In the genomic region with DNA sequence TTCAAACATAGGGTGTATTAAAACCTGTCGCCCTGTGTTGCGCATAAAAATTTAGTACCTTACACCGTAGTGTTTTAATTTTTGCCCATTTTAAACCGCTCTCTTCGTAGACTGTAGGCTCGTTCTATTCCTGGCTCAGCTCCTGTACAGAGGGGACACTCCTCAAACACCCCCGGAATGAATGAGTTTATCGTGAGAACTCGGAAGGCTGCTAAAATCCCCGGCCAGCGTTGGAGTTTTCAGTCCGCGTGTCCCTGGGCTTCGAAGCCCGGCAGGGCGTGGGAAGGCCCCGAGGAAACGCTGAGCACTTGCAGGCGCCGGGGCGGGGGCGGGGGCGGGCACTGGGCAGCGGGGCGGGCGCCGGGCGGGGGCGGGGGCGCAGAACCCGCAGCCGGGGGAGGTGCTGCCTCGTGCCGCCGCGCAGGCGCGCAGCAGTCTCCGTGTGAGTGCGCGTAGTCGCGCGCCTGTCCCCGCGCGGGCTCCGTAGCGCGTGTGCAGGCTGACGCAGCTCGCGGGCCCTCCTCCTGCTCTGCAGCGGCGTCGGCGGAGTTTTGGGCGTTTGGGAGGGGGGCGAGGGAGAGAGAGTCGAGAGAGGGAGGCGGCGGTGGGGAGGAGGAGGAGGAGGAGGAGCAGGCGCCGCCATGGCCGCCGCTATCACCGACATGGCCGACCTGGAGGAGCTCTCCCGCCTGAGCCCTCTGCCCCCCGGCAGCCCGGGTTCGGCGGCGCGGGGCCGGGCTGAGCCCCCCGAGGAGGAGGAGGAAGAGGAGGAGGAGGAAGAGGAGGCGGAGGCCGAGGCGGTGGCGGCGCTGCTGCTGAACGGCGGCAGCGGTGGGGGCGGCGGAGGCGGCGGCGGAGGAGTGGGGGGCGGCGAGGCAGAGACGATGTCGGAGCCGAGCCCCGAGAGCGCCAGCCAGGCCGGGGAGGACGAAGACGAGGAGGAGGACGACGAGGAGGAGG, we compare ENCODE assay signal across 1 cellular context.
A peak's percentile ranks its signal among the peaks of the same experiment; 100 is the strongest.
TF ChIP-seq lines count a peak whose summit lies in the region.

A gene with protein sequence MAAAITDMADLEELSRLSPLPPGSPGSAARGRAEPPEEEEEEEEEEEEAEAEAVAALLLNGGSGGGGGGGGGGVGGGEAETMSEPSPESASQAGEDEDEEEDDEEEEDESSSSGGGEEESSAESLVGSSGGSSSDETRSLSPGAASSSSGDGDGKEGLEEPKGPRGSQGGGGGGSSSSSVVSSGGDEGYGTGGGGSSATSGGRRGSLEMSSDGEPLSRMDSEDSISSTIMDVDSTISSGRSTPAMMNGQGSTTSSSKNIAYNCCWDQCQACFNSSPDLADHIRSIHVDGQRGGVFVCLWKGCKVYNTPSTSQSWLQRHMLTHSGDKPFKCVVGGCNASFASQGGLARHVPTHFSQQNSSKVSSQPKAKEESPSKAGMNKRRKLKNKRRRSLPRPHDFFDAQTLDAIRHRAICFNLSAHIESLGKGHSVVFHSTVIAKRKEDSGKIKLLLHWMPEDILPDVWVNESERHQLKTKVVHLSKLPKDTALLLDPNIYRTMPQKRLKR (plus strand): TSS at position 434 of the 960 bp plus-strand sequence. CDS start 208 bp downstream, at position 642.

TF ChIP-seq in HepG2, 621 proteins besides CTCF, POLR2A, EP300 and RAD21 (continued from another document and continues in another):
- TF ChIP-seq, protein P1, sequence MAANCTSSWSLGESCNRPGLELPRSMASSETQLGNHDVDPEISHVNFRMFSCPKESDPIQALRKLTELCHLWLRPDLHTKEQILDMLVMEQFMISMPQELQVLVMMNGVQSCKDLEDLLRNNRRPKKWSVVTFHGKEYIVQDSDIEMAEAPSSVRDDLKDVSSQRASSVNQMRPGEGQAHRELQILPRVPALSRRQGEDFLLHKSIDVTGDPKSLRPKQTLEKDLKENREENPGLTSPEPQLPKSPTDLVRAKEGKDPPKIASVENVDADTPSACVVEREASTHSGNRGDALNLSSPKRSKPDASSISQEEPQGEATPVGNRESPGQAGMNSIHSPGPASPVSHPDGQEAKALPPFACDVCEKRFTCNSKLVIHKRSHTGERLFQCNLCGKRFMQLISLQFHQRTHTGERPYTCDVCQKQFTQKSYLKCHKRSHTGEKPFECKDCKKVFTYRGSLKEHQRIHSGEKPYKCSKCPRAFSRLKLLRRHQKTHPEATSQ (CRISPR knock-in tag; IDR thresholded peaks at IDR 0.05; ENCODE audit: borderline replicate concordance), result peak; percentile 66; the same call in 1 of the 2 replicates
- TF ChIP-seq KLF6 (CRISPR knock-in tag; IDR thresholded peaks at IDR 0.05) (peak; percentile 92), LCORL (IDR thresholded peaks at IDR 0.05) (no peak), LCORL (CRISPR knock-in tag; IDR thresholded peaks at IDR 0.05) (peak; percentile 80; the same call in 1 of the 2 replicates), ZNF235 (CRISPR knock-in tag; IDR thresholded peaks at IDR 0.05; ENCODE audit: borderline replicate concordance) (0 out of 2 replicates have a peak, but pooled peaks have one; percentile 35), TSC22D2 (CRISPR knock-in tag; IDR thresholded peaks at IDR 0.05; ENCODE audit: borderline replicate concordance) (peak; percentile 24; the same call in 1 of the 2 replicates), YEATS2 (CRISPR knock-in tag; IDR thresholded peaks at IDR 0.05; ENCODE audit: borderline replicate concordance) (peak; percentile 63; the same call in 1 of the 2 replicates), MTA1 (CRISPR knock-in tag; IDR thresholded peaks at IDR 0.05; ENCODE audit: borderline replicate concordance) (peak; percentile 71; the same call in 1 of the 2 replicates), ERF (CRISPR knock-in tag; IDR thresholded peaks at IDR 0.05) (peak; percentile 57), ZNF567 (CRISPR knock-in tag; IDR thresholded peaks at IDR 0.05; ENCODE audit: borderline replicate concordance) (no peak), ZNF724P (CRISPR knock-in tag; IDR thresholded peaks at IDR 0.05; ENCODE audit: borderline replicate concordance) (peak; percentile 23; the same call in 1 of the 2 replicates), ZNF766 (CRISPR knock-in tag; IDR thresholded peaks at IDR 0.05; ENCODE audit: borderline replicate concordance) (0 out of 2 replicates have a peak, but pooled peaks have one; percentile 28), ZBTB38 (CRISPR knock-in tag; IDR thresholded peaks at IDR 0.05) (no peak; the same call in 1 of the 2 replicates), HDAC2 (CRISPR knock-in tag; IDR thresholded peaks at IDR 0.05) (peak; percentile 66), KDM2A (CRISPR knock-in tag; IDR thresholded peaks at IDR 0.05; ENCODE audit: borderline replicate concordance, low read depth) (peak; percentile 82), ZNF644 (CRISPR knock-in tag; IDR thresholded peaks at IDR 0.05; ENCODE audit: low read depth) (no peak), HOXA9 (CRISPR knock-in tag; IDR thresholded peaks at IDR 0.05; ENCODE audit: borderline replicate concordance) (peak; percentile 72; the same call in 1 of the 2 replicates), FOXO1 (CRISPR knock-in tag; IDR thresholded peaks at IDR 0.05) (peak; percentile 29; the same call in 1 of the 2 replicates), ONECUT2 (CRISPR knock-in tag; IDR thresholded peaks at IDR 0.05) (no peak), SP4 (CRISPR knock-in tag; IDR thresholded peaks at IDR 0.05) (peak; percentile 79; the same call in 1 of the 2 replicates), YY1 (IDR thresholded peaks at IDR 0.05; ENCODE audit: insufficient read depth, insufficient replicate concordance, low read depth, low read length) (peak; percentile 93), RXRB (CRISPR knock-in tag; IDR thresholded peaks at IDR 0.05; ENCODE audit: borderline replicate concordance) (0 out of 2 replicates have a peak, but pooled peaks have one; percentile 8), KAT7 (CRISPR knock-in tag; IDR thresholded peaks at IDR 0.05; ENCODE audit: borderline replicate concordance) (peak; percentile 51; the same call in 1 of the 2 replicates), SMAD3 (CRISPR knock-in tag; IDR thresholded peaks at IDR 0.05) (0 out of 2 replicates have a peak, but pooled peaks have one; percentile 23), REPIN1 (CRISPR knock-in tag; IDR thresholded peaks at IDR 0.05; ENCODE audit: borderline replicate concordance, low read depth) (peak; percentile 84; the same call in 1 of the 2 replicates), FIP1L1 (IDR thresholded peaks at IDR 0.05; ENCODE audit: borderline replicate concordance, insufficient read depth, low read depth, low read length) (no peak), ZFP36L2 (CRISPR knock-in tag; IDR thresholded peaks at IDR 0.05) (no peak), HDAC6 (IDR thresholded peaks at IDR 0.05; ENCODE audit: low read depth, low read length) (no peak), DR1 (CRISPR knock-in tag; IDR thresholded peaks at IDR 0.05) (peak; percentile 34; the same call in 1 of the 2 replicates), ZNF30 (CRISPR knock-in tag; IDR thresholded peaks at IDR 0.05) (no peak), SUZ12 (IDR thresholded peaks at IDR 0.05; ENCODE audit: low read depth, low read length) (no peak), ZNF577 (CRISPR knock-in tag; IDR thresholded peaks at IDR 0.05; ENCODE audit: borderline replicate concordance, low read depth) (no peak), ZNF552 (CRISPR knock-in tag; IDR thresholded peaks at IDR 0.05; ENCODE audit: borderline replicate concordance) (no peak)
- TF ChIP-seq, protein P2, sequence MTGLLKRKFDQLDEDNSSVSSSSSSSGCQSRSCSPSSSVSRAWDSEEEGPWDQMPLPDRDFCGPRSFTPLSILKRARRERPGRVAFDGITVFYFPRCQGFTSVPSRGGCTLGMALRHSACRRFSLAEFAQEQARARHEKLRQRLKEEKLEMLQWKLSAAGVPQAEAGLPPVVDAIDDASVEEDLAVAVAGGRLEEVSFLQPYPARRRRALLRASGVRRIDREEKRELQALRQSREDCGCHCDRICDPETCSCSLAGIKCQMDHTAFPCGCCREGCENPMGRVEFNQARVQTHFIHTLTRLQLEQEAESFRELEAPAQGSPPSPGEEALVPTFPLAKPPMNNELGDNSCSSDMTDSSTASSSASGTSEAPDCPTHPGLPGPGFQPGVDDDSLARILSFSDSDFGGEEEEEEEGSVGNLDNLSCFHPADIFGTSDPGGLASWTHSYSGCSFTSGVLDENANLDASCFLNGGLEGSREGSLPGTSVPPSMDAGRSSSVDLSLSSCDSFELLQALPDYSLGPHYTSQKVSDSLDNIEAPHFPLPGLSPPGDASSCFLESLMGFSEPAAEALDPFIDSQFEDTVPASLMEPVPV (CRISPR knock-in tag; IDR thresholded peaks at IDR 0.05), result peak; percentile 70
- TF ChIP-seq, protein P3, sequence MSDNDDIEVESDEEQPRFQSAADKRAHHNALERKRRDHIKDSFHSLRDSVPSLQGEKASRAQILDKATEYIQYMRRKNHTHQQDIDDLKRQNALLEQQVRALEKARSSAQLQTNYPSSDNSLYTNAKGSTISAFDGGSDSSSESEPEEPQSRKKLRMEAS (IDR thresholded peaks at IDR 0.05), result peak; percentile 98
- TF ChIP-seq, protein P4, sequence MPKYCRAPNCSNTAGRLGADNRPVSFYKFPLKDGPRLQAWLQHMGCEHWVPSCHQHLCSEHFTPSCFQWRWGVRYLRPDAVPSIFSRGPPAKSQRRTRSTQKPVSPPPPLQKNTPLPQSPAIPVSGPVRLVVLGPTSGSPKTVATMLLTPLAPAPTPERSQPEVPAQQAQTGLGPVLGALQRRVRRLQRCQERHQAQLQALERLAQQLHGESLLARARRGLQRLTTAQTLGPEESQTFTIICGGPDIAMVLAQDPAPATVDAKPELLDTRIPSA (CRISPR knock-in tag; IDR thresholded peaks at IDR 0.05; ENCODE audit: borderline replicate concordance), result 0 out of 2 replicates have a peak, but pooled peaks have one; percentile 54
- TF ChIP-seq, protein P5, sequence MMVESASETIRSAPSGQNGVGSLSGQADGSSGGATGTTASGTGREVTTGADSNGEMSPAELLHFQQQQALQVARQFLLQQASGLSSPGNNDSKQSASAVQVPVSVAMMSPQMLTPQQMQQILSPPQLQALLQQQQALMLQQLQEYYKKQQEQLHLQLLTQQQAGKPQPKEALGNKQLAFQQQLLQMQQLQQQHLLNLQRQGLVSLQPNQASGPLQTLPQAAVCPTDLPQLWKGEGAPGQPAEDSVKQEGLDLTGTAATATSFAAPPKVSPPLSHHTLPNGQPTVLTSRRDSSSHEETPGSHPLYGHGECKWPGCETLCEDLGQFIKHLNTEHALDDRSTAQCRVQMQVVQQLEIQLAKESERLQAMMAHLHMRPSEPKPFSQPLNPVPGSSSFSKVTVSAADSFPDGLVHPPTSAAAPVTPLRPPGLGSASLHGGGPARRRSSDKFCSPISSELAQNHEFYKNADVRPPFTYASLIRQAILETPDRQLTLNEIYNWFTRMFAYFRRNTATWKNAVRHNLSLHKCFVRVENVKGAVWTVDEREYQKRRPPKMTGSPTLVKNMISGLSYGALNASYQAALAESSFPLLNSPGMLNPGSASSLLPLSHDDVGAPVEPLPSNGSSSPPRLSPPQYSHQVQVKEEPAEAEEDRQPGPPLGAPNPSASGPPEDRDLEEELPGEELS (CRISPR knock-in tag; IDR thresholded peaks at IDR 0.05), result 0 out of 2 replicates have a peak, but pooled peaks have one; percentile 14
- TF ChIP-seq, protein P6, sequence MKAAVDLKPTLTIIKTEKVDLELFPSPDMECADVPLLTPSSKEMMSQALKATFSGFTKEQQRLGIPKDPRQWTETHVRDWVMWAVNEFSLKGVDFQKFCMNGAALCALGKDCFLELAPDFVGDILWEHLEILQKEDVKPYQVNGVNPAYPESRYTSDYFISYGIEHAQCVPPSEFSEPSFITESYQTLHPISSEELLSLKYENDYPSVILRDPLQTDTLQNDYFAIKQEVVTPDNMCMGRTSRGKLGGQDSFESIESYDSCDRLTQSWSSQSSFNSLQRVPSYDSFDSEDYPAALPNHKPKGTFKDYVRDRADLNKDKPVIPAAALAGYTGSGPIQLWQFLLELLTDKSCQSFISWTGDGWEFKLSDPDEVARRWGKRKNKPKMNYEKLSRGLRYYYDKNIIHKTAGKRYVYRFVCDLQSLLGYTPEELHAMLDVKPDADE (CRISPR knock-in tag; IDR thresholded peaks at IDR 0.05), result peak; percentile 89
- TF ChIP-seq, protein P7, sequence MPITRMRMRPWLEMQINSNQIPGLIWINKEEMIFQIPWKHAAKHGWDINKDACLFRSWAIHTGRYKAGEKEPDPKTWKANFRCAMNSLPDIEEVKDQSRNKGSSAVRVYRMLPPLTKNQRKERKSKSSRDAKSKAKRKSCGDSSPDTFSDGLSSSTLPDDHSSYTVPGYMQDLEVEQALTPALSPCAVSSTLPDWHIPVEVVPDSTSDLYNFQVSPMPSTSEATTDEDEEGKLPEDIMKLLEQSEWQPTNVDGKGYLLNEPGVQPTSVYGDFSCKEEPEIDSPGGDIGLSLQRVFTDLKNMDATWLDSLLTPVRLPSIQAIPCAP (CRISPR knock-in tag; IDR thresholded peaks at IDR 0.05; ENCODE audit: low read depth), result no peak
- TF ChIP-seq, protein P8, sequence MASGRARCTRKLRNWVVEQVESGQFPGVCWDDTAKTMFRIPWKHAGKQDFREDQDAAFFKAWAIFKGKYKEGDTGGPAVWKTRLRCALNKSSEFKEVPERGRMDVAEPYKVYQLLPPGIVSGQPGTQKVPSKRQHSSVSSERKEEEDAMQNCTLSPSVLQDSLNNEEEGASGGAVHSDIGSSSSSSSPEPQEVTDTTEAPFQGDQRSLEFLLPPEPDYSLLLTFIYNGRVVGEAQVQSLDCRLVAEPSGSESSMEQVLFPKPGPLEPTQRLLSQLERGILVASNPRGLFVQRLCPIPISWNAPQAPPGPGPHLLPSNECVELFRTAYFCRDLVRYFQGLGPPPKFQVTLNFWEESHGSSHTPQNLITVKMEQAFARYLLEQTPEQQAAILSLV (CRISPR knock-in tag; IDR thresholded peaks at IDR 0.05; ENCODE audit: borderline replicate concordance), result 0 out of 2 replicates have a peak, but pooled peaks have one; percentile 47
- TF ChIP-seq, protein P9, sequence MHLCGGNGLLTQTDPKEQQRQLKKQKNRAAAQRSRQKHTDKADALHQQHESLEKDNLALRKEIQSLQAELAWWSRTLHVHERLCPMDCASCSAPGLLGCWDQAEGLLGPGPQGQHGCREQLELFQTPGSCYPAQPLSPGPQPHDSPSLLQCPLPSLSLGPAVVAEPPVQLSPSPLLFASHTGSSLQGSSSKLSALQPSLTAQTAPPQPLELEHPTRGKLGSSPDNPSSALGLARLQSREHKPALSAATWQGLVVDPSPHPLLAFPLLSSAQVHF (CRISPR knock-in tag; IDR thresholded peaks at IDR 0.05), result peak; percentile 68; the same call in 1 of the 2 replicates
- TF ChIP-seq, protein P10, sequence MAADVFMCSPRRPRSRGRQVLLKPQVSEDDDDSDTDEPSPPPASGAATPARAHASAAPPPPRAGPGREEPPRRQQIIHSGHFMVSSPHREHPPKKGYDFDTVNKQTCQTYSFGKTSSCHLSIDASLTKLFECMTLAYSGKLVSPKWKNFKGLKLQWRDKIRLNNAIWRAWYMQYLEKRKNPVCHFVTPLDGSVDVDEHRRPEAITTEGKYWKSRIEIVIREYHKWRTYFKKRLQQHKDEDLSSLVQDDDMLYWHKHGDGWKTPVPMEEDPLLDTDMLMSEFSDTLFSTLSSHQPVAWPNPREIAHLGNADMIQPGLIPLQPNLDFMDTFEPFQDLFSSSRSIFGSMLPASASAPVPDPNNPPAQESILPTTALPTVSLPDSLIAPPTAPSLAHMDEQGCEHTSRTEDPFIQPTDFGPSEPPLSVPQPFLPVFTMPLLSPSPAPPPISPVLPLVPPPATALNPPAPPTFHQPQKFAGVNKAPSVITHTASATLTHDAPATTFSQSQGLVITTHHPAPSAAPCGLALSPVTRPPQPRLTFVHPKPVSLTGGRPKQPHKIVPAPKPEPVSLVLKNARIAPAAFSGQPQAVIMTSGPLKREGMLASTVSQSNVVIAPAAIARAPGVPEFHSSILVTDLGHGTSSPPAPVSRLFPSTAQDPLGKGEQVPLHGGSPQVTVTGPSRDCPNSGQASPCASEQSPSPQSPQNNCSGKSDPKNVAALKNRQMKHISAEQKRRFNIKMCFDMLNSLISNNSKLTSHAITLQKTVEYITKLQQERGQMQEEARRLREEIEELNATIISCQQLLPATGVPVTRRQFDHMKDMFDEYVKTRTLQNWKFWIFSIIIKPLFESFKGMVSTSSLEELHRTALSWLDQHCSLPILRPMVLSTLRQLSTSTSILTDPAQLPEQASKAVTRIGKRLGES (CRISPR knock-in tag; IDR thresholded peaks at IDR 0.05; ENCODE audit: borderline replicate concordance), result no peak
